ENCODE assay signal across 1 cellular context in the genomic region with DNA sequence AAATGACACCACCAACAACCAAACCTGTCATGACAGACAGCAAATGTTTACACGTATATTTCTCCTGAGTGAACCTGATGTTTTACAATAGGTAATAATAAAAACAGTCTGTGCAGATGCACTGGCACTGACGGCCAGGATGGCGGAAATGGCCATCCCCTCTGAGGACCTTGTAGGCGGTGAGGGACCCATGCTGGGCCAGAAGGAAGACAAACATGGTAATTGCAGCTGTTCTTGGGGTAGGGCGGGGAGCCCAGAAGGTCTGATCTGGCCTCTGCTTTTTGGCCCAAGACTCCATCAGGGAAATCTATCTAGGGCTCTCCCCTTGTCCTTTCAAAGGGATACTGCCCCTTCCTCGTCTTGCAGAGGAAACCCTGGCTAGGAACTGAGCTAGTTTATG.
TF ChIP-seq lines count a peak whose summit lies in the region.

No MANE protein-coding gene starts in this region.

TF ChIP-seq in GM12878, 131 proteins besides CTCF, POLR2A, EP300 and RAD21:
- no peak for TF ChIP-seq ATF7 (IDR thresholded peaks at IDR 0.05; ENCODE audit: low read depth)
- TF ChIP-seq SMAD1 (IDR thresholded peaks at IDR 0.05; ENCODE audit: low read depth, partially characterized antibody), result no peak
- TF ChIP-seq MTA2 (IDR thresholded peaks at IDR 0.05; ENCODE audit: low read depth), result no peak
- no peak for TF ChIP-seq ZNF274 (IDR thresholded peaks at IDR 0.05; ENCODE audit: insufficient read depth, insufficient read length)
- TF ChIP-seq BHLHE40 (IDR thresholded peaks at IDR 0.05; ENCODE audit: borderline replicate concordance in 1 of 2, low read depth in 2 of 2, low read length in 1 of 2), result no peak
- TF ChIP-seq E4F1 (IDR thresholded peaks at IDR 0.05; ENCODE audit: borderline replicate concordance, partially characterized antibody), result no peak
- no peak for TF ChIP-seq CREB1 (IDR thresholded peaks at IDR 0.05; ENCODE audit: low read depth)
- TF ChIP-seq CHD4 (IDR thresholded peaks at IDR 0.05), result no peak
- TF ChIP-seq WRNIP1 (IDR thresholded peaks at IDR 0.05; ENCODE audit: borderline replicate concordance, low read depth, low read length), result no peak
- TF ChIP-seq IRF4 (IDR thresholded peaks at IDR 0.05; ENCODE audit: low read depth, low read length), result no peak
- no peak for TF ChIP-seq EZH2 (IDR thresholded peaks at IDR 0.05; ENCODE audit: borderline replicate concordance, control insufficient read depth, low read depth, low read length)
- no peak for TF ChIP-seq BRCA1 (IDR thresholded peaks at IDR 0.05; ENCODE audit: low read depth, low read length)
TF ChIP-seq in GM12878: peak in this region for 0.
